In the genomic region with DNA sequence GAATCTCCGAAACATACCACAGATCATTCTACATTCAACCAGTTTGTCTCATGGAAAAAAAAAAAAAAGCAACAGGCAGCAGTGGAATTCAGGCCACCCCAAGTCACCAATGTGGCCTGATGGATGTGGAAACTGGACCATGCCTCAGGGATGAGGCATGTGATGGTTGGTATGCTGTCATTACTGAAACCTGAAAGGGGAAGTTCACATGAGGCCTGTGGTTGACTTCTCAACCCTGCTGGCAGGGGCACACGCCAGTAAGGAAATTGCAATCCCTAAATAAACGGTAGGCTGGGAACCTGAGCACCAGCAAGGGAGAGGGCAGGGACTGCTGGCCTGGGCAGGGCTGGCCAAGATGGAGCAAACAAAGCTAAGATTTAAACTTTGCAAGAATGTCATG, we compare ENCODE assay signal across 9 cellular contexts.
DNase-seq lines count a peak whose midpoint lies in the region; ATAC-seq, FAIRE-seq and TF ChIP-seq lines count a peak whose summit lies in the region.
"Had no signal": no experiment of that assay in that cellular context is flagged by ENCODE, and none has a peak within 500 bp of the region (broad histone marks: within the 10 kb centered on the region; RNA-seq: fewer than 3 reads in every experiment).

No MANE protein-coding gene starts in this region.

- no peaks in the 10 kb centered on the region for H3K36me3 ChIP-seq in lung (ENCODE audit: control insufficient read depth in 2 of 2, insufficient read depth in 2 of 2, low read length in 2 of 2)

- FAIRE-seq in HTR-8/SVneo (lab: Jason Lieb, UNC) = no peak
- FAIRE-seq: TTC549 had no signal

- H3K4me3 ChIP-seq in lung = no peak overlapping the region

- TF ChIP-seq CTCF in lung (IDR thresholded peaks at IDR 0.05; ENCODE audit: control extremely low read depth, extremely low read depth) = no peak

- DNase-seq in ELF-1 (ENCODE audit: low read depth, low spot score) = peak; percentile 12
- DNase-seq in HCEC 1CT = peak; percentile 45
- peak; percentile 96 for DNase-seq in RPMI7951 (ENCODE audit: low read depth)
- DNase-seq in lung (ENCODE audit: low spot score) = no peak
- DNase-seq in HTR-8/SVneo (ENCODE audit: insufficient read length, low spot score) = no peak
- no peak for DNase-seq in NCI-H1048 (lab: John Stamatoyannopoulos, UW)

- peaks cover 0 to 2% of the 10 kb centered on the region in 2 donors for H3K4me1 ChIP-seq in lung (ENCODE audit: control insufficient read depth in 2 of 2, insufficient read depth in 2 of 2, low read length in 2 of 2)

- no peaks in the 10 kb centered on the region for H3K27me3 ChIP-seq in lung (ENCODE audit: control insufficient read depth, insufficient read depth)

- H3K27ac ChIP-seq in lung (ENCODE audit: low read depth in 1 of 2, low read length in 1 of 2) = no peak overlapping the region

- peak; percentile 58 for ATAC-seq in lung (ENCODE audit: insufficient read depth, low FRiP score)
- ATAC-seq in HG02623 (IDR thresholded peaks at IDR 0.05; ENCODE audit: unreplicated experiment) = no peak
- no peak for ATAC-seq in HG02571 (IDR thresholded peaks at IDR 0.05; ENCODE audit: unreplicated experiment)

- WGBS in lung, 2 donors = 25 to 38% methylated on average over 3 of the region's 3 CpGs

- H3K9me3 ChIP-seq in lung (ENCODE audit: control insufficient read depth in 2 of 2, insufficient read depth in 1 of 2, low read length in 1 of 2) = peaks cover 0 to 4% of the 10 kb centered on the region in 2 donors

Comparison
In these comparisons a context has a peak if more than half of its experiments do, and no peak if none do; other contexts are left out.
1. DNase-seq: peak in ELF-1 (single experiment), HCEC 1CT (single experiment) and RPMI7951 (single experiment); none in lung (single experiment), HTR-8/SVneo (single experiment) and NCI-H1048 (single experiment).